ENCODE assay signal across 4 cellular contexts in genomic region chr3:49684453-49684852, GRCh38. TPM values are rescaled to one million over a fixed set of nuclear protein-coding genes. Genes with fewer than 3 reads are reported as not detected.
"Had no signal": no experiment of that assay in that cellular context is flagged by ENCODE, and none has a peak within 500 bp of the region (broad histone marks: within the 10 kb centered on the region; RNA-seq: fewer than 3 reads in every experiment).

No MANE protein-coding gene starts in this region.

RNA-seq across cellular contexts. Expression of gene AMIGO3, which starts 35.0 kb away (rescaled TPM):
- total RNA-seq: renal cortical epithelial cell, sciatic nerve, ureter, vagina had no signal
